1 cellular context compared by ENCODE assay signal in the genomic region with DNA sequence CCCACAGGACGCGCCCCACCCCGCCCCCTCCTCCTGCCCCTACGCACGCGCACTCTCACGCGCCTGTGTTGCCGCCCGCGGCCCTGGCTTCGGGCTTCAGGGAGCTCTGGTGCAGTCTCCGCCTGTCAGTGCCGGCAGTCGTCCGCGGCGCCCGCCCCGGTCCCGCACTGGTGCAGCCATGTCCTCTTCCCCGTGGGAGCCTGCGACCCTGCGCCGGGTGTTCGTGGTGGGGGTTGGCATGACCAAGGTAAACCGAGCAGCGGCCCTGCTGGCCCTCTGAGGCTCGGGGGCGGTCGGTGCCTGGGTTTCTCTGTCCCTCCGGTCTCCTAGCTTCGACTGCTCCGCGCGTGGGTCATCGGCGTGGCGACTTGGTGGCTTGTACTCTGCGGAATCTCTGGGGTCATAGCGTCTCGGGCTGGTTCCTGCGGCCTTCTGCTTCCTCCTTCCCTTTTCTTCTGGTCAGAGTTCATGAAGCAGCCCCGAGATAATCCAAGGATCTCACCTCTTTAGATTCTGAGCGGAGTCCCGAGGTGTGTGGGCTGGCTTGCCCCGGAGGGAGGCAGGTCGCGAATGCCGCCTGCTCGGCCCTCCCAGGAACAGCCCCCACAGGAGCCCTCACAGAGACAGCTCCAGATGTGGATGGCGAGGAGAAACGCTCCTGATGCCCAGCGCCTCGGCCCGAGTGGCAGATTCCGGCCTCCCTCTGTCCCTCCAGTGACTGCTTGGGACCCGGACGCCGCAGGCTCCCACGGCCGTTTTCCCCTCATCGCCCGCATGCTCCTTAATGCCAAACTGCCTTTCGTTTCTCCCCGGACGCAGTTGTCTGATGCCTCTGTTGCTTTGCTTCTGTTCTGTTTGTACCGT.
A peak's percentile ranks its signal among the peaks of the same experiment; 100 is the strongest.
TF ChIP-seq lines count a peak whose summit lies in the region.

A gene with protein sequence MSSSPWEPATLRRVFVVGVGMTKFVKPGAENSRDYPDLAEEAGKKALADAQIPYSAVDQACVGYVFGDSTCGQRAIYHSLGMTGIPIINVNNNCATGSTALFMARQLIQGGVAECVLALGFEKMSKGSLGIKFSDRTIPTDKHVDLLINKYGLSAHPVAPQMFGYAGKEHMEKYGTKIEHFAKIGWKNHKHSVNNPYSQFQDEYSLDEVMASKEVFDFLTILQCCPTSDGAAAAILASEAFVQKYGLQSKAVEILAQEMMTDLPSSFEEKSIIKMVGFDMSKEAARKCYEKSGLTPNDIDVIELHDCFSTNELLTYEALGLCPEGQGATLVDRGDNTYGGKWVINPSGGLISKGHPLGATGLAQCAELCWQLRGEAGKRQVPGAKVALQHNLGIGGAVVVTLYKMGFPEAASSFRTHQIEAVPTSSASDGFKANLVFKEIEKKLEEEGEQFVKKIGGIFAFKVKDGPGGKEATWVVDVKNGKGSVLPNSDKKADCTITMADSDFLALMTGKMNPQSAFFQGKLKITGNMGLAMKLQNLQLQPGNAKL (plus strand): TSS at position 58 of the 864 bp plus-strand sequence. CDS start 121 bp downstream, at position 179.

TF ChIP-seq in HepG2, 621 proteins besides CTCF, POLR2A, EP300 and RAD21 (continued from another document and continues in another):
- TF ChIP-seq, protein P1, sequence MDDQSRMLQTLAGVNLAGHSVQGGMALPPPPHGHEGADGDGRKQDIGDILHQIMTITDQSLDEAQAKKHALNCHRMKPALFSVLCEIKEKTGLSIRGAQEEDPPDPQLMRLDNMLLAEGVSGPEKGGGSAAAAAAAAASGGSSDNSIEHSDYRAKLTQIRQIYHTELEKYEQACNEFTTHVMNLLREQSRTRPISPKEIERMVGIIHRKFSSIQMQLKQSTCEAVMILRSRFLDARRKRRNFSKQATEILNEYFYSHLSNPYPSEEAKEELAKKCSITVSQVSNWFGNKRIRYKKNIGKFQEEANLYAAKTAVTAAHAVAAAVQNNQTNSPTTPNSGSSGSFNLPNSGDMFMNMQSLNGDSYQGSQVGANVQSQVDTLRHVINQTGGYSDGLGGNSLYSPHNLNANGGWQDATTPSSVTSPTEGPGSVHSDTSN (CRISPR knock-in tag; IDR thresholded peaks at IDR 0.05; ENCODE audit: borderline replicate concordance) = no peak
- TF ChIP-seq FOXK1 (CRISPR knock-in tag; IDR thresholded peaks at IDR 0.05; ENCODE audit: borderline replicate concordance, low read depth) (no peak), TEAD3 (CRISPR knock-in tag; optimal IDR thresholded peaks at IDR 0.05; ENCODE audit: borderline replicate concordance) (peak; percentile 24), RARA (CRISPR knock-in tag; IDR thresholded peaks at IDR 0.05) (peak; percentile 30; the same call in 1 of the 2 replicates), SP2 (CRISPR knock-in tag; IDR thresholded peaks at IDR 0.05) (peak; percentile 25; the same call in 1 of the 2 replicates), ATF7 (IDR thresholded peaks at IDR 0.05) (no peak), ATF7 (CRISPR knock-in tag; IDR thresholded peaks at IDR 0.05) (no peak), ZNF768 (CRISPR knock-in tag; IDR thresholded peaks at IDR 0.05) (peak; percentile 14; the same call in 1 of the 2 replicates), ZNF563 (CRISPR knock-in tag; IDR thresholded peaks at IDR 0.05) (peak; percentile 82; the same call in 1 of the 2 replicates), ZNF256 (CRISPR knock-in tag; conservative IDR thresholded peaks at IDR 0.05) (peak; percentile 60; the same call in 1 of the 2 replicates), ZNF296 (CRISPR knock-in tag; conservative IDR thresholded peaks at IDR 0.05) (no peak), REST (IDR thresholded peaks at IDR 0.05; ENCODE audit: borderline replicate concordance in 1 of 2, low read depth in 1 of 2, low read length in 2 of 2) (no peak), ZFY (CRISPR knock-in tag; IDR thresholded peaks at IDR 0.05) (peak; percentile 74), TGIF2 (CRISPR knock-in tag; IDR thresholded peaks at IDR 0.05) (0 out of 2 replicates have a peak, but pooled peaks have one; percentile 37), CENPBD1 (CRISPR knock-in tag; IDR thresholded peaks at IDR 0.05; ENCODE audit: borderline replicate concordance, low read depth) (no peak; the same call in 1 of the 2 replicates), ZNF234 (CRISPR knock-in tag; conservative IDR thresholded peaks at IDR 0.05) (0 out of 2 replicates have a peak, but pooled peaks have one; percentile 63), RNF2 (conservative IDR thresholded peaks at IDR 0.05; ENCODE audit: low read depth) (no peak), NFKBIZ (CRISPR knock-in tag; IDR thresholded peaks at IDR 0.05) (0 out of 2 replicates have a peak, but pooled peaks have one; percentile 40), NFIC (IDR thresholded peaks at IDR 0.05; ENCODE audit: low read length) (no peak), ZNF629 (CRISPR knock-in tag; conservative IDR thresholded peaks at IDR 0.05) (no peak), ZNF800 (CRISPR knock-in tag; IDR thresholded peaks at IDR 0.05) (no peak), RELA (CRISPR knock-in tag; IDR thresholded peaks at IDR 0.05) (no peak), ZNF776 (CRISPR knock-in tag; IDR thresholded peaks at IDR 0.05) (no peak), ZNF30 (CRISPR knock-in tag; IDR thresholded peaks at IDR 0.05) (0 out of 2 replicates have a peak, but pooled peaks have one; percentile 77), HOXA7 (CRISPR knock-in tag; IDR thresholded peaks at IDR 0.05) (no peak)
- TF ChIP-seq, protein P2, sequence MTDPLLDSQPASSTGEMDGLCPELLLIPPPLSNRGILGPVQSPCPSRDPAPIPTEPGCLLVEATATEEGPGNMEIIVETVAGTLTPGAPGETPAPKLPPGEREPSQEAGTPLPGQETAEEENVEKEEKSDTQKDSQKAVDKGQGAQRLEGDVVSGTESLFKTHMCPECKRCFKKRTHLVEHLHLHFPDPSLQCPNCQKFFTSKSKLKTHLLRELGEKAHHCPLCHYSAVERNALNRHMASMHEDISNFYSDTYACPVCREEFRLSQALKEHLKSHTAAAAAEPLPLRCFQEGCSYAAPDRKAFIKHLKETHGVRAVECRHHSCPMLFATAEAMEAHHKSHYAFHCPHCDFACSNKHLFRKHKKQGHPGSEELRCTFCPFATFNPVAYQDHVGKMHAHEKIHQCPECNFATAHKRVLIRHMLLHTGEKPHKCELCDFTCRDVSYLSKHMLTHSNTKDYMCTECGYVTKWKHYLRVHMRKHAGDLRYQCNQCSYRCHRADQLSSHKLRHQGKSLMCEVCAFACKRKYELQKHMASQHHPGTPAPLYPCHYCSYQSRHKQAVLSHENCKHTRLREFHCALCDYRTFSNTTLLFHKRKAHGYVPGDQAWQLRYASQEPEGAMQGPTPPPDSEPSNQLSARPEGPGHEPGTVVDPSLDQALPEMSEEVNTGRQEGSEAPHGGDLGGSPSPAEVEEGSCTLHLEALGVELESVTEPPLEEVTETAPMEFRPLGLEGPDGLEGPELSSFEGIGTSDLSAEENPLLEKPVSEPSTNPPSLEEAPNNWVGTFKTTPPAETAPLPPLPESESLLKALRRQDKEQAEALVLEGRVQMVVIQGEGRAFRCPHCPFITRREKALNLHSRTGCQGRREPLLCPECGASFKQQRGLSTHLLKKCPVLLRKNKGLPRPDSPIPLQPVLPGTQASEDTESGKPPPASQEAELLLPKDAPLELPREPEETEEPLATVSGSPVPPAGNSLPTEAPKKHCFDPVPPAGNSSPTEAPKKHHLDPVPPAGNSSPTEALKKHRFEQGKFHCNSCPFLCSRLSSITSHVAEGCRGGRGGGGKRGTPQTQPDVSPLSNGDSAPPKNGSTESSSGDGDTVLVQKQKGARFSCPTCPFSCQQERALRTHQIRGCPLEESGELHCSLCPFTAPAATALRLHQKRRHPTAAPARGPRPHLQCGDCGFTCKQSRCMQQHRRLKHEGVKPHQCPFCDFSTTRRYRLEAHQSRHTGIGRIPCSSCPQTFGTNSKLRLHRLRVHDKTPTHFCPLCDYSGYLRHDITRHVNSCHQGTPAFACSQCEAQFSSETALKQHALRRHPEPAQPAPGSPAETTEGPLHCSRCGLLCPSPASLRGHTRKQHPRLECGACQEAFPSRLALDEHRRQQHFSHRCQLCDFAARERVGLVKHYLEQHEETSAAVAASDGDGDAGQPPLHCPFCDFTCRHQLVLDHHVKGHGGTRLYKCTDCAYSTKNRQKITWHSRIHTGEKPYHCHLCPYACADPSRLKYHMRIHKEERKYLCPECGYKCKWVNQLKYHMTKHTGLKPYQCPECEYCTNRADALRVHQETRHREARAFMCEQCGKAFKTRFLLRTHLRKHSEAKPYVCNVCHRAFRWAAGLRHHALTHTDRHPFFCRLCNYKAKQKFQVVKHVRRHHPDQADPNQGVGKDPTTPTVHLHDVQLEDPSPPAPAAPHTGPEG (CRISPR knock-in tag; IDR thresholded peaks at IDR 0.05) = 0 out of 2 replicates have a peak, but pooled peaks have one; percentile 47
- TF ChIP-seq, protein P3, sequence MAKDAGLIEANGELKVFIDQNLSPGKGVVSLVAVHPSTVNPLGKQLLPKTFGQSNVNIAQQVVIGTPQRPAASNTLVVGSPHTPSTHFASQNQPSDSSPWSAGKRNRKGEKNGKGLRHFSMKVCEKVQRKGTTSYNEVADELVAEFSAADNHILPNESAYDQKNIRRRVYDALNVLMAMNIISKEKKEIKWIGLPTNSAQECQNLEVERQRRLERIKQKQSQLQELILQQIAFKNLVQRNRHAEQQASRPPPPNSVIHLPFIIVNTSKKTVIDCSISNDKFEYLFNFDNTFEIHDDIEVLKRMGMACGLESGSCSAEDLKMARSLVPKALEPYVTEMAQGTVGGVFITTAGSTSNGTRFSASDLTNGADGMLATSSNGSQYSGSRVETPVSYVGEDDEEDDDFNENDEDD (CRISPR knock-in tag; IDR thresholded peaks at IDR 0.05; ENCODE audit: borderline replicate concordance) = peak; percentile 62; the same call in 1 of the 2 replicates
- TF ChIP-seq, protein P4, sequence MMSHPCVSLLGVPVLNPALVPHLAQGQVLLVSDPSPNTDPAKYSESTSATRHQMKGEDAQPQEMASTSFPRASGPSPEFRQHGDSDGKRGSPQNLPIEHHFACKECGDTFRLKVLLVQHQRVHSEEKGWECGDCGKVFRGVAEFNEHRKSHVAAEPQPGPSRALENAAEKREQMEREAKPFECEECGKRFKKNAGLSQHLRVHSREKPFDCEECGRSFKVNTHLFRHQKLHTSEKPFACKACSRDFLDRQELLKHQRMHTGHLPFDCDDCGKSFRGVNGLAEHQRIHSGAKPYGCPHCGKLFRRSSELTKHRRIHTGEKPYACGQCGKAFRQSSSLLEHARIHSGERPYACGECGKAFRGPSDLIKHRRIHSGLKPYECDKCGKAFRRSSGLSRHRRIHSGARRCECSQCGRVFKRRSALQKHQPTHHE (CRISPR knock-in tag; IDR thresholded peaks at IDR 0.05; ENCODE audit: borderline replicate concordance) = peak; percentile 89; the same call in 1 of the 2 replicates
- TF ChIP-seq, protein P5, sequence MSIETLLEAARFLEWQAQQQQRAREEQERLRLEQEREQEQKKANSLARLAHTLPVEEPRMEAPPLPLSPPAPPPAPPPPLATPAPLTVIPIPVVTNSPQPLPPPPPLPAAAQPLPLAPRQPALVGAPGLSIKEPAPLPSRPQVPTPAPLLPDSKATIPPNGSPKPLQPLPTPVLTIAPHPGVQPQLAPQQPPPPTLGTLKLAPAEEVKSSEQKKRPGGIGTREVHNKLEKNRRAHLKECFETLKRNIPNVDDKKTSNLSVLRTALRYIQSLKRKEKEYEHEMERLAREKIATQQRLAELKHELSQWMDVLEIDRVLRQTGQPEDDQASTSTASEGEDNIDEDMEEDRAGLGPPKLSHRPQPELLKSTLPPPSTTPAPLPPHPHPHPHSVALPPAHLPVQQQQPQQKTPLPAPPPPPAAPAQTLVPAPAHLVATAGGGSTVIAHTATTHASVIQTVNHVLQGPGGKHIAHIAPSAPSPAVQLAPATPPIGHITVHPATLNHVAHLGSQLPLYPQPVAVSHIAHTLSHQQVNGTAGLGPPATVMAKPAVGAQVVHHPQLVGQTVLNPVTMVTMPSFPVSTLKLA (IDR thresholded peaks at IDR 0.05) = no peak
